Comparison of ENCODE assay signal across 27 cellular contexts in genomic region chr14:105760691-105761344, GRCh38.
DNase-seq lines count a peak whose midpoint lies in the region; ATAC-seq and TF ChIP-seq lines count a peak whose summit lies in the region.
"Had no signal": no experiment of that assay in that cellular context is flagged by ENCODE, and none has a peak within 500 bp of the region (broad histone marks: within the 10 kb centered on the region; RNA-seq: fewer than 3 reads in every experiment).

No MANE protein-coding gene starts in this region.

- no peak overlapping the region for H3K4me3 ChIP-seq in RWPE2 (ENCODE audit: severe bottlenecking)
- H3K4me3 ChIP-seq in stomach: no peak overlapping the region
- H3K4me3 ChIP-seq: esophagus muscularis mucosa, heart right ventricle, ovary, vagina had no signal

- no peaks in the 10 kb centered on the region for H3K27me3 Mint-ChIP-seq in memory B cell
- H3K27me3 Mint-ChIP-seq: T-helper 17 cell had no signal

- H3K9me3 Mint-ChIP-seq in memory B cell: no peaks in the 10 kb centered on the region
- H3K9me3 Mint-ChIP-seq: activated naive CD4-positive, alpha-beta T cell treated with anti-CD3 and anti-CD28 coated beads for 36 hours had no signal

- TF ChIP-seq POLR2A in stomach (IDR thresholded peaks at IDR 0.05): no peak

- peak; percentile 49 for DNase-seq in activated effector memory CD4-positive, alpha-beta T cell treated with anti-CD3 and anti-CD28 coated beads, Interleukin-2, amount 50 U/mL, for 16 hours
- no peak for DNase-seq in activated effector memory CD4-positive, alpha-beta T cell treated with Interleukin-2 at 50 U/mL for 16 hours
- DNase-seq in RWPE2 (ENCODE audit: low spot score): peak; percentile 69
- DNase-seq in memory B cell (ENCODE audit: low spot score in 2 of 2): no peak
- peak; percentile 14 for DNase-seq in stomach
- no peak for DNase-seq in 8988T
- DNase-seq in HEK293T (ENCODE audit: extremely low spot score): no peak
- no peak for DNase-seq in nucleus accumbens (lab: John Stamatoyannopoulos, UW)
- DNase-seq: activated CD4-positive, alpha-beta T cell treated with anti-CD3 and anti-CD28 coated beads for 36 hours; activated CD8-positive, alpha-beta T cell treated with anti-CD3 and anti-CD28 coated beads, Interleukin-2, amount 10 ng/mL, durations not matched to agents 7 days and 5 days; activated naive CD4-positive, alpha-beta T cell treated with anti-CD3 and anti-CD28 coated beads for 36 hours; activated T-cell treated with anti-CD3 and anti-CD28 coated beads, Interleukin-2, amount 50 U/mL, for 48 hours; BE2C; foreskin keratinocyte; heart right ventricle; HFFc6; left colon; NCI-H146; NCI-H446 treated with DMSO at 0.1 percent for 48 hours; retina; SK-N-SH; stimulated activated CD4-positive, alpha-beta T cell treated with anti-CD3 and anti-CD28 coated beads, Interleukin-2, amount 100 ng/mL, for 48 hours; T-helper 17 cell had no signal

- WGBS in stomach, 5 donors: 76 to 87% (median 85%) methylated on average over 10 to 18 of the region's 18 CpGs

- H3K27ac ChIP-seq in RWPE2 (ENCODE audit: poor library complexity, severe bottlenecking): no peak overlapping the region
- H3K27ac ChIP-seq in stomach: no peak overlapping the region
- H3K27ac ChIP-seq: esophagus muscularis mucosa, foreskin keratinocyte, heart right ventricle, ovary, RWPE1, vagina had no signal

- H3K27me3 ChIP-seq in RWPE2 (ENCODE audit: insufficient read depth, poor library complexity, severe bottlenecking) (no peaks in the 10 kb centered on the region), stomach (no peaks in the 10 kb centered on the region)
- H3K27me3 ChIP-seq: BE2C, esophagus muscularis mucosa, foreskin keratinocyte, heart right ventricle, ovary, vagina had no signal

- H3K9me3 ChIP-seq in RWPE2 (ENCODE audit: severe bottlenecking): no peaks in the 10 kb centered on the region
- H3K9me3 ChIP-seq in stomach: no peaks in the 10 kb centered on the region
- H3K9me3 ChIP-seq: BE2C, esophagus muscularis mucosa, ovary, SK-N-SH, vagina had no signal

- H3K4me1 ChIP-seq in RWPE2 (ENCODE audit: insufficient read depth, poor library complexity, severe bottlenecking) (no peaks in the 10 kb centered on the region), stomach (no peaks in the 10 kb centered on the region)
- H3K4me1 ChIP-seq: BE2C, foreskin keratinocyte, heart right ventricle, vagina had no signal

- H3K36me3 Mint-ChIP-seq in memory B cell: peaks cover 4% of the 10 kb centered on the region

- ATAC-seq in RWPE2 (ENCODE audit: low read depth): no peak; the same call in 2 of the 3 replicates
- ATAC-seq in memory B cell (ENCODE audit: low read depth): peak; percentile 32
- ATAC-seq: activated CD4-positive, alpha-beta T cell treated with anti-CD3 and anti-CD28 coated beads for 36 hours; activated CD8-positive, alpha-beta T cell treated with anti-CD3 and anti-CD28 coated beads, Interleukin-2, amount 10 ng/mL, durations not matched to agents 7 days and 5 days; foreskin keratinocyte; left colon; T-helper 17 cell had no signal

- TF ChIP-seq EP300 in stomach (IDR thresholded peaks at IDR 0.05): no peak

- no peak overlapping the region for H3K4me3 Mint-ChIP-seq in memory B cell
- H3K4me3 Mint-ChIP-seq: activated CD4-positive, alpha-beta T cell treated with anti-CD3 and anti-CD28 coated beads for 36 hours; activated CD8-positive, alpha-beta T cell treated with anti-CD3 and anti-CD28 coated beads, Interleukin-2, amount 10 ng/mL, durations not matched to agents 7 days and 5 days; activated naive CD4-positive, alpha-beta T cell treated with anti-CD3 and anti-CD28 coated beads for 36 hours; HFFc6; T-helper 17 cell had no signal

- H3K36me3 ChIP-seq in RWPE2 (ENCODE audit: low read depth) (no peaks in the 10 kb centered on the region), stomach (no peaks in the 10 kb centered on the region)
- H3K36me3 ChIP-seq: BE2C, esophagus muscularis mucosa, heart right ventricle, ovary, vagina had no signal

- TF ChIP-seq CTCF in RWPE2 (IDR thresholded peaks at IDR 0.05; ENCODE audit: poor library complexity, severe bottlenecking) (no peak), stomach (IDR thresholded peaks at IDR 0.05) (no peak)

- CTCF ChIA-PET in HEK293T (lab: Yijun Ruan, JAX): no interaction called here

- no peak overlapping the region for H3K27ac Mint-ChIP-seq in memory B cell
- H3K27ac Mint-ChIP-seq: activated CD4-positive, alpha-beta T cell treated with anti-CD3 and anti-CD28 coated beads for 36 hours; activated CD8-positive, alpha-beta T cell treated with anti-CD3 and anti-CD28 coated beads, Interleukin-2, amount 10 ng/mL, durations not matched to agents 7 days and 5 days; activated naive CD4-positive, alpha-beta T cell treated with anti-CD3 and anti-CD28 coated beads for 36 hours; HFFc6; T-helper 17 cell had no signal

- intact Hi-C loops in stomach (cut with DNase I; ENCODE audit: low total_unique reads): no loop called here

- H3K4me1 Mint-ChIP-seq in memory B cell: peaks cover 5% of the 10 kb centered on the region
- H3K4me1 Mint-ChIP-seq: activated CD4-positive, alpha-beta T cell treated with anti-CD3 and anti-CD28 coated beads for 36 hours; T-helper 17 cell had no signal

- POLR2A ChIA-PET in HEK293T (lab: Yijun Ruan, JAX): no interaction called here

TF ChIP-seq in HEK293T, 16 proteins besides CTCF, POLR2A, EP300 and RAD21:
- no peak for TF ChIP-seq FOXM1 (IDR thresholded peaks at IDR 0.05; ENCODE audit: borderline replicate concordance)
- TF ChIP-seq HDGF (IDR thresholded peaks at IDR 0.05; ENCODE audit: borderline replicate concordance): no peak
- no peak for TF ChIP-seq PKNOX1 (IDR thresholded peaks at IDR 0.05)
- TF ChIP-seq NFRKB (IDR thresholded peaks at IDR 0.05): no peak
- TF ChIP-seq ARNT (IDR thresholded peaks at IDR 0.05): no peak
- no peak for TF ChIP-seq SP1 (IDR thresholded peaks at IDR 0.05)
- TF ChIP-seq BHLHE40 (IDR thresholded peaks at IDR 0.05; ENCODE audit: borderline replicate concordance): no peak
- TF ChIP-seq CTBP1 (IDR thresholded peaks at IDR 0.05; ENCODE audit: borderline replicate concordance): no peak

Comparison
In these comparisons a context has a peak if more than half of its experiments do, and no peak if none do; other contexts are left out.
1. DNase-seq: peak in activated effector memory CD4-positive, alpha-beta T cell treated with anti-CD3 and anti-CD28 coated beads, Interleukin-2, amount 50 U/mL, for 16 hours (single experiment), RWPE2 (single experiment) and stomach (single experiment); none in activated effector memory CD4-positive, alpha-beta T cell treated with Interleukin-2 at 50 U/mL for 16 hours (single experiment), memory B cell (0 of 2), 8988T (single experiment), HEK293T (single experiment) and nucleus accumbens (0 of 56).